Comparison of ENCODE assay signal across 31 cellular contexts in the genomic region with DNA sequence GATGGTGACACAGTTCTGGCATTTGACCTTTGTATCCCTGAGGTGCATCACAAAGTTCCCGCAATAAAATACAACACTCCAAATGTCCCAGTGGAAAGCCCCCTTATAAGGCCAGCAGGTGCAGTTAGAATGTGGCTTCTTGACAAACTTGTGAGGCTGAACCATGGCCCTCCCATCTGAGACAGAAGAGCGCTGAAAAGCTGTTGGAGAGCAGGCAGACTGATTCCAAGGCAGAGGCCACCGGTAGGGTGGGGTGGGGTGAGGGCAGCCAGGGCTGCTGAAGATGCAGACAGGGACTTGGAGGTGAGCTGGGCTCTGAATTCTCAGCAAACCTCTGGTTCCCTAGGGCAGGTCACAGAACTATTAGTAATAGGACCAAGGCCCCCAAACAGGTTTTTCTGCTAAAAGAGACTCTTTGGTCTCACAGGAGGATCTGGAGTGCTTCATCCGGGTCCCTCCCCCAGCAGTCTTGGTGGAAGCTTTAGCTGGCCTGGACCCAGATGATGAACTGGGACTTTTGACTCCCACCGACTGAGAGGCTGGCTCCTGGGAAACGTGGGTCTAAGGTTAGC. TPM values are rescaled to one million over a fixed set of nuclear protein-coding genes. Genes with fewer than 3 reads are reported as not detected.
"Had no signal": no experiment of that assay in that cellular context is flagged by ENCODE, and none has a peak within 500 bp of the region (broad histone marks: within the 10 kb centered on the region; RNA-seq: fewer than 3 reads in every experiment).

No MANE protein-coding gene starts in this region.

- H3K9ac ChIP-seq: neural progenitor cell, parathyroid adenoma had no signal

- ATAC-seq: left colon; left lung; lower lobe of right lung; natural killer cell; right cardiac atrium; sciatic nerve; stimulated activated naive B cell treated with anti-CD40 and anti-IgM and Interleukin-4, amounts not matched to agents 10 μg/mL and 1 μg/mL and 100 μg/mL, for 72 hours; stimulated activated naive CD8-positive, alpha-beta T cell treated with anti-CD3 and anti-CD28 coated beads, Interleukin-15, Interleukin-2, amounts not matched to agents 100 U/mL and 50 U/mL, for 24 hours; upper lobe of right lung had no signal

- H3K9me3 ChIP-seq: testis, thyroid gland had no signal

- H2AFZ ChIP-seq: neural progenitor cell, parathyroid adenoma had no signal

- H3K27ac ChIP-seq: left lung, lower lobe of right lung, neural progenitor cell, neutrophil, parathyroid adenoma, skin epidermis, stomach, testis, thyroid gland, transverse colon, upper lobe of right lung had no signal

- H3K79me2 ChIP-seq: parathyroid adenoma had no signal

- H3K4me3 ChIP-seq: left lung, lower lobe of right lung, neural progenitor cell, skin epidermis, stomach, testis, thyroid gland, transverse colon, upper lobe of right lung had no signal

- DNase-seq: hypothalamus; immature natural killer cell; kidney; left colon; left lung; lower lobe of right lung; mammary epithelial cell; mesenchymal stem cell; naive B cell; natural killer cell; nephron progenitor cell; occipital lobe; right cardiac atrium; stimulated activated CD4-positive, alpha-beta T cell treated with anti-CD3 and anti-CD28 coated beads, Interleukin-12 subunit alpha, Interleukin-12 subunit beta, amount 100 ng/mL, for 4 hours; stimulated activated CD4-positive, alpha-beta T cell treated with anti-CD3 and anti-CD28 coated beads, Interleukin-15, amount 100 ng/mL, for 24 hours; stimulated activated CD4-positive, alpha-beta T cell treated with anti-CD3 and anti-CD28 coated beads, Interleukin-2, amount 100 ng/mL, for 24 hours; stimulated activated CD4-positive, alpha-beta T cell treated with anti-CD3 and anti-CD28 coated beads, Interleukin-4, amount 100 ng/mL, for 1 hour; stimulated activated naive B cell treated with anti-CD40 and anti-IgM and Interleukin-4, amounts not matched to agents 10 μg/mL and 1 μg/mL and 100 μg/mL, for 72 hours; stimulated activated naive CD8-positive, alpha-beta T cell treated with anti-CD3 and anti-CD28 coated beads, Interleukin-15, Interleukin-2, amounts not matched to agents 100 U/mL and 50 U/mL, for 24 hours; stomach; testis; thyroid gland; transverse colon; upper lobe of right lung had no signal

- H3K4me2 ChIP-seq: neural progenitor cell had no signal

- FAIRE-seq: islet of Langerhans, kidney, urothelium cell line had no signal

- H3K4me1 ChIP-seq: left lung, lower lobe of right lung, neural progenitor cell, parathyroid adenoma, stomach, testis, thyroid gland, transverse colon, upper lobe of right lung had no signal

- H3K27me3 ChIP-seq: left lung, neural progenitor cell, stomach, testis, thyroid gland, transverse colon, upper lobe of right lung had no signal

- H3K36me3 ChIP-seq: left lung, lower lobe of right lung, neural progenitor cell, neutrophil, stomach, thyroid gland, transverse colon, upper lobe of right lung had no signal

RNA-seq across cellular contexts. Expression of gene CHST3, which starts 15.6 kb away (rescaled TPM):
- total RNA-seq: natural killer cell had no signal
- polyA plus RNA-seq: immature natural killer cell had no signal
